8 cellular contexts compared by ENCODE assay signal in the genomic region with DNA sequence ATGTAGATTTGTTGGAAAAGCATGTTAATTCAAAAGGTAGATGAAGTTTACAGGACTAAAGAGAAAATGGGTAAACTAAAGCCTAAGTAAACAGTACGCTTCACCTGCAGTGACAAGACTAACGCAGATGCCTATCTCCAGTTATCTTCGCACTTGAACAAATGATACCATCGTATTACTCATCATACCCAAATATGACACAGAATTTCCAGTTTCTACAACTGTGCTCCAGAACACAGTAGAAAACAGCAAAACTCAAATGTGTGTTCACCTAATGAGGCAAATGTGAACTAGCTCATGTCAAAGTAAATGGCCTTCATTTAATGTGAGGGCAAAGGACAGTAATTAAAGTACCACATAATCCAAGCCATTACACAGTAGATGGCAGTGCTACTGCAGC. TPM values are rescaled to one million over a fixed set of nuclear protein-coding genes. Genes with fewer than 3 reads are reported as not detected.
DNase-seq lines count a peak whose midpoint lies in the region; ATAC-seq and TF ChIP-seq lines count a peak whose summit lies in the region.
"Not testable (repeated sequence)": the region's sequence is repeated elsewhere in the genome, so short reads cannot be mapped to it uniquely, and the experiment has no call there.

No MANE protein-coding gene starts in this region.

- peak; percentile 15 for DNase-seq in DMS53 treated with DMSO at 0.1 percent for 48 hours (lab: John Stamatoyannopoulos, UW; ENCODE audit: unreplicated experiment)
- not testable (repeated sequence) for DNase-seq in RWPE2 (ENCODE audit: low spot score); activated T-cell treated with anti-CD3 and anti-CD28 coated beads, Interleukin-2, amount 50 U/mL, for 4 hours; adrenal gland; esophagus muscularis mucosa (ENCODE audit: extremely low spot score); left colon; sigmoid colon; vagina (ENCODE audit: extremely low spot score in 2 of 2)

- H3K27me3 Mint-ChIP-seq in activated T-cell treated with anti-CD3 and anti-CD28 coated beads, Interleukin-2, amount 50 U/mL, for 4 hours (ENCODE audit: low read depth): not testable (repeated sequence)

- not testable (repeated sequence) for H3K4me3 ChIP-seq in RWPE2 (ENCODE audit: severe bottlenecking); adrenal gland; esophagus muscularis mucosa; sigmoid colon; vagina

- not testable (repeated sequence) for TF ChIP-seq EP300 in esophagus muscularis mucosa (IDR thresholded peaks at IDR 0.05); sigmoid colon (IDR thresholded peaks at IDR 0.05)

- not testable (repeated sequence) for H3K36me3 ChIP-seq in RWPE2 (ENCODE audit: low read depth); adrenal gland (replicated peaks in 1 of 2); esophagus muscularis mucosa; sigmoid colon; vagina

- H3K9me3 Mint-ChIP-seq in activated T-cell treated with anti-CD3 and anti-CD28 coated beads, Interleukin-2, amount 50 U/mL, for 4 hours: not testable (repeated sequence)

- H3K4me1 ChIP-seq in RWPE2 (ENCODE audit: insufficient read depth, poor library complexity, severe bottlenecking) (peaks cover 33% of the 10 kb centered on the region), adrenal gland (replicated peaks in 1 of 2) (peaks cover 43 to 72% of the 10 kb centered on the region in 2 donors), esophagus muscularis mucosa (peaks cover 73 to 94% (median 89%) of the 10 kb centered on the region in 4 donors), sigmoid colon (peaks cover 0 to 73% (median 65%) of the 10 kb centered on the region in 4 donors), vagina (peaks cover 93% of the 10 kb centered on the region)

- H3K27ac ChIP-seq in RWPE2 (ENCODE audit: poor library complexity, severe bottlenecking) (peak overlapping the region; percentile 20), adrenal gland (peak overlapping the region in 3 of 5 donors; percentile 69 to 84 (median 78)), esophagus muscularis mucosa (replicated peaks in 1 of 4) (peak overlapping the region; percentile 58 to 77 (median 66)), sigmoid colon (peak overlapping the region in 3 of 4 donors; percentile 55 to 62 (median 60)), vagina (peak overlapping the region; percentile 26)

- not testable (repeated sequence) for ATAC-seq in RWPE2 (ENCODE audit: low read depth)
- ATAC-seq in activated T-cell treated with anti-CD3 and anti-CD28 coated beads, Interleukin-2, amount 50 U/mL, for 4 hours: peak; percentile 70 to 79
- ATAC-seq in left colon: peak; percentile 29

- intact Hi-C loops in adrenal gland (cut with DNase I); esophagus muscularis mucosa (cut with DNase I); left colon (cut with DNase I, micrococcal nuclease); sigmoid colon (cut with DNase I); vagina (cut with DNase I): not testable (repeated sequence)

- TF ChIP-seq CTCF in RWPE2 (IDR thresholded peaks at IDR 0.05; ENCODE audit: poor library complexity, severe bottlenecking); adrenal gland (IDR thresholded peaks at IDR 0.05); esophagus muscularis mucosa (IDR thresholded peaks at IDR 0.05); sigmoid colon (IDR thresholded peaks at IDR 0.05); vagina (IDR thresholded peaks at IDR 0.05): not testable (repeated sequence)

- peak overlapping the region; percentile 52 for H3K4me3 Mint-ChIP-seq in activated T-cell treated with anti-CD3 and anti-CD28 coated beads, Interleukin-2, amount 50 U/mL, for 4 hours

- H3K9me3 ChIP-seq in RWPE2 (ENCODE audit: severe bottlenecking); adrenal gland (replicated peaks in 1 of 3); esophagus muscularis mucosa; sigmoid colon; vagina: not testable (repeated sequence)

- TF ChIP-seq POLR2A in adrenal gland (IDR thresholded peaks at IDR 0.05): peak in 1 of 2 donors; percentile 19
- not testable (repeated sequence) for TF ChIP-seq POLR2A in esophagus muscularis mucosa (IDR thresholded peaks at IDR 0.05; ENCODE audit: low read depth); sigmoid colon (IDR thresholded peaks at IDR 0.05); vagina (IDR thresholded peaks at IDR 0.05)

- not testable (repeated sequence) for H3K36me3 Mint-ChIP-seq in activated T-cell treated with anti-CD3 and anti-CD28 coated beads, Interleukin-2, amount 50 U/mL, for 4 hours (ENCODE audit: insufficient read depth)

- peaks cover 82% of the 10 kb centered on the region for H3K4me1 Mint-ChIP-seq in activated T-cell treated with anti-CD3 and anti-CD28 coated beads, Interleukin-2, amount 50 U/mL, for 4 hours (ENCODE audit: low read depth)

- WGBS in adrenal gland, 4 donors: 45 to 62% (median 52%) methylated on average over 4 of the region's 4 CpGs
- 70% methylated on average over 4 of the region's 4 CpGs for WGBS in esophagus muscularis mucosa
- WGBS in sigmoid colon, 2 donors: 72 to 77% methylated on average over 4 of the region's 4 CpGs

- not testable (repeated sequence) for H3K27me3 ChIP-seq in RWPE2 (ENCODE audit: insufficient read depth, poor library complexity, severe bottlenecking); adrenal gland; esophagus muscularis mucosa; sigmoid colon; vagina

RNA-seq across cellular contexts. Expression of a gene that starts 7.0 kb away (rescaled TPM):
- 10 to 100 TPM; 14.7 to 18.0 (median 15.9) TPM for total RNA-seq in activated T-cell treated with anti-CD3 and anti-CD28 coated beads, Interleukin-2, amount 50 U/mL, for 4 hours
- total RNA-seq in adrenal gland (10 to 100 TPM; 17.9 to 49.8 (median 35.2) TPM), esophagus muscularis mucosa (10 to 100 TPM; 12.9 to 24.7 (median 18.6) TPM), left colon (10 to 100 TPM; 30.3 to 30.7 TPM), sigmoid colon (10 to 100 TPM; 11.4 to 23.8 (median 15.2) TPM), vagina (74.2 TPM)
- polyA plus RNA-seq in adrenal gland (10 to 100 TPM; 10.6 to 26.3 (median 20.2) TPM), sigmoid colon (10 to 100 TPM in 1 of 3 donors, 1 to 10 TPM in 2; 6.0 to 11.8 (median 7.2) TPM)

Comparison
In these comparisons a context has a peak if more than half of its experiments do, and no peak if none do; other contexts are left out.
1. H3K27ac ChIP-seq: peak in every context shown above with its lines; median percentile 78 in adrenal gland; 66 in esophagus muscularis mucosa; 60 in sigmoid colon; 26 in vagina; 20 in RWPE2.